9 cellular contexts compared by ENCODE assay signal in genomic region chr1:204684551-204685235, GRCh38. TPM values are rescaled to one million over a fixed set of nuclear protein-coding genes. Genes with fewer than 3 reads are reported as not detected.
DNase-seq lines count a peak whose midpoint lies in the region; TF ChIP-seq lines count a peak whose summit lies in the region.
"Had no signal": no experiment of that assay in that cellular context is flagged by ENCODE, and none has a peak within 500 bp of the region (broad histone marks: within the 10 kb centered on the region; RNA-seq: fewer than 3 reads in every experiment).

No MANE protein-coding gene starts in this region.

- WGBS in smooth muscle cell (ENCODE audit: low lambda C conversion rate), result 2% methylated on average over 33 of the region's 43 CpGs

- H3K27me3 ChIP-seq in WERI-Rb-1 (ENCODE audit: insufficient read depth, low read depth, severe bottlenecking) (no peaks in the 10 kb centered on the region), iPS-18a (ENCODE audit: control insufficient read depth, insufficient read depth, low read length) (peaks cover 65% of the 10 kb centered on the region), smooth muscle cell (ENCODE audit: low read depth) (peaks cover 77% of the 10 kb centered on the region)

- no peaks in the 10 kb centered on the region for H3F3A ChIP-seq in smooth muscle cell (ENCODE audit: low read depth)

- H3K9ac ChIP-seq in iPS-18a (ENCODE audit: low read length) (peak overlapping the region; percentile 16), smooth muscle cell (ENCODE audit: low read depth) (no peak overlapping the region)
- H3K9ac ChIP-seq: KMS-11 had no signal

- H2AFZ ChIP-seq in smooth muscle cell (ENCODE audit: low read depth), result peak overlapping the region; percentile 81

- H3K9me3 ChIP-seq in WERI-Rb-1 (ENCODE audit: severe bottlenecking) (no peaks in the 10 kb centered on the region), iPS-18a (ENCODE audit: control insufficient read depth, low read depth, low read length) (no peaks in the 10 kb centered on the region), smooth muscle cell (replicated peaks; ENCODE audit: low read depth) (no peaks in the 10 kb centered on the region)

- peak; percentile 0; the same call in 1 of the 2 replicates for TF ChIP-seq CTCF in WERI-Rb-1 (IDR thresholded peaks at IDR 0.05; ENCODE audit: low read depth, low read length)
- no peak for TF ChIP-seq CTCF in smooth muscle cell (IDR thresholded peaks at IDR 0.05; ENCODE audit: borderline replicate concordance, insufficient read depth, poor library complexity, severe bottlenecking)

- H4K20me1 ChIP-seq in smooth muscle cell (ENCODE audit: low read depth), result no peaks in the 10 kb centered on the region

- H3K4me3 ChIP-seq in WERI-Rb-1 (ENCODE audit: low read depth, low read length) (peak overlapping the region; percentile 74), iPS-18a (ENCODE audit: low read length) (peak overlapping the region; percentile 66), smooth muscle cell (peak overlapping the region; percentile 57)

- H3K27ac ChIP-seq in WERI-Rb-1 (peak overlapping the region; percentile 86), iPS-18a (ENCODE audit: low read length) (no peak overlapping the region), smooth muscle cell (ENCODE audit: low read depth) (no peak overlapping the region)
- H3K27ac ChIP-seq: KMS-11 had no signal

- DNase-seq in DMS53 (lab: John Stamatoyannopoulos, UW) (peak; percentile 73), DMS53 treated with DMSO at 0.1 percent for 48 hours (lab: John Stamatoyannopoulos, UW; ENCODE audit: unreplicated experiment) (no peak), WERI-Rb-1 (peak; percentile 82), smooth muscle cell (lab: John Stamatoyannopoulos, UW; ENCODE audit: unreplicated experiment) (no peak), cortex of kidney (lab: John Stamatoyannopoulos, UW) (no peak), midbrain (lab: John Stamatoyannopoulos, UW) (no peak), superior temporal gyrus (ENCODE audit: extremely low spot score) (no peak)

- peaks cover 13% of the 10 kb centered on the region for H3K4me1 ChIP-seq in iPS-18a (ENCODE audit: control insufficient read depth, low read depth, low read length)
- peaks cover 4% of the 10 kb centered on the region for H3K4me1 ChIP-seq in smooth muscle cell (ENCODE audit: low read depth)

- no peaks in the 10 kb centered on the region for H3K79me2 ChIP-seq in smooth muscle cell (ENCODE audit: low read depth)

- H3K36me3 ChIP-seq in WERI-Rb-1 (peaks cover 34% of the 10 kb centered on the region), iPS-18a (ENCODE audit: control insufficient read depth, low read depth, low read length) (no peaks in the 10 kb centered on the region), smooth muscle cell (ENCODE audit: low read depth) (no peaks in the 10 kb centered on the region)

- peak overlapping the region; percentile 88 for H3K4me2 ChIP-seq in smooth muscle cell
- H3K4me2 ChIP-seq: KMS-11 had no signal

RNA-seq across cellular contexts. Expression of gene LRRN2, which starts 0.8 kb away (rescaled TPM):
- 1.2 and 1.3 TPM in 2 replicates for total RNA-seq in smooth muscle cell
- 0.83 and 2.4 TPM in 2 replicates for polyA plus RNA-seq in smooth muscle cell

Comparison
In these comparisons a context has a peak if more than half of its experiments do, and no peak if none do; other contexts are left out.
1. DNase-seq: peak in DMS53 (single experiment) and WERI-Rb-1 (single experiment); none in DMS53 treated with DMSO at 0.1 percent for 48 hours (single experiment), smooth muscle cell (single experiment), cortex of kidney (single experiment), midbrain (single experiment) and superior temporal gyrus (single experiment).
2. Peak in every context shown above with its lines, with median percentiles within 50 percentile points of each other: H3K4me3 ChIP-seq.